Comparison of ENCODE assay signal across 33 cellular contexts in the genomic region with DNA sequence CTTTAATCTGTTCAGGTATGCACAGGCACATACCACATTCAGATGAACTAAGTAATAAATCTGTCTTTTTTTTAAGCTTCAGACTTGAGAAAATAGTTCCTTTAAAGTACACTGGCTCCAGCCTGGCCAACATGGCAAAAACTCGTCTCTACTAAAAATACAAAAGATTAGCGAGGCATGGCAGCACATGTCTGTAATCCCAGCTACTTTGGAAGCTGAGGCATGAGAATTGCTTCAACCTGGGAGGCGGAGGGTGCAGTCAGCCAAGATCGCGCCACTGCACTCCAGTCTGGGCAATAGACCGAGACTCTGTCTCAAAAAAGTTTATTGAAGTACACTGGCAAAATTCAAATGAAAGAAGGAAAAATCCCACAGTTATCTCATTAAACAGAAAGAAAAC.
"Had no signal": no experiment of that assay in that cellular context is flagged by ENCODE, and none has a peak within 500 bp of the region (broad histone marks: within the 10 kb centered on the region; RNA-seq: fewer than 3 reads in every experiment).

No MANE protein-coding gene starts in this region.

- DNase-seq: activated CD4-positive, alpha-beta T cell treated with anti-CD3 and anti-CD28 coated beads, Interleukin-2, amount 10 ng/mL, durations not matched to agents 24 days and 14 days; activated CD4-positive, alpha-beta T cell treated with anti-CD3 and anti-CD28 coated beads, Interleukin-2, amount 50 U/mL, for 4 hours; activated CD8-positive, alpha-beta T cell treated with anti-CD3 and anti-CD28 coated beads for 36 hours; activated effector memory CD4-positive, alpha-beta T cell treated with anti-CD3 and anti-CD28 coated beads, Interleukin-2, amount 50 U/mL, for 16 hours; activated naive CD4-positive, alpha-beta T cell; activated naive CD4-positive, alpha-beta T cell treated with anti-CD3 and anti-CD28 coated beads, Interleukin-2, amount 50 U/mL, for 16 hours; activated naive CD8-positive, alpha-beta T cell treated with anti-CD3 and anti-CD28 coated beads for 36 hours; activated T-cell treated with anti-CD3 and anti-CD28 coated beads, Interleukin-2, amount 50 U/mL, for 1 hour; activated T-cell treated with anti-CD3 and anti-CD28 coated beads, Interleukin-2, amount 50 U/mL, for 72 hours; amniotic stem cell; aorta; brain microvascular endothelial cell; Karpas-422; KBM-7; NCI-H1092; NCI-H1436 treated with DMSO at 0.1 percent for 48 hours; NCI-H187; NCI-H2029 treated with DMSO at 0.1 percent for 48 hours; NCI-H2171 treated with DMSO at 0.1 percent for 48 hours; NCI-H226; NCI-H446 treated with DMSO at 0.1 percent for 48 hours; NCI-H524; NCI-H69; NK-92 treated with Interleukin-12 subunit alpha and Interleukin-12 subunit beta, amount 100 ng/mL, for 24 hours; PC-3; SIG-M5; T1000 had no signal

- H3K27me3 Mint-ChIP-seq: activated CD4-positive, alpha-beta T cell treated with anti-CD3 and anti-CD28 coated beads, Interleukin-2, amount 10 ng/mL, durations not matched to agents 24 days and 14 days; activated CD8-positive, alpha-beta T cell treated with anti-CD3 and anti-CD28 coated beads for 36 hours; activated naive CD8-positive, alpha-beta T cell treated with anti-CD3 and anti-CD28 coated beads for 36 hours; activated T-helper 17 cell treated with anti-CD3 and anti-CD28 coated beads, Interleukin-2, amount 50 U/mL, for 72 hours; IgD-negative memory B cell had no signal

- ATAC-seq: activated CD8-positive, alpha-beta T cell treated with anti-CD3 and anti-CD28 coated beads for 36 hours; activated T-cell treated with anti-CD3 and anti-CD28 coated beads, Interleukin-2, amount 50 U/mL, for 72 hours; activated T-helper 17 cell treated with anti-CD3 and anti-CD28 coated beads, Interleukin-2, amount 50 U/mL, for 72 hours; PC-3; Right ventricle myocardium inferior had no signal

- H3K4me3 Mint-ChIP-seq: activated CD4-positive, alpha-beta T cell treated with anti-CD3 and anti-CD28 coated beads, Interleukin-2, amount 10 ng/mL, durations not matched to agents 24 days and 14 days; activated CD8-positive, alpha-beta T cell treated with anti-CD3 and anti-CD28 coated beads for 36 hours; activated naive CD8-positive, alpha-beta T cell treated with anti-CD3 and anti-CD28 coated beads for 36 hours; activated T-cell treated with anti-CD3 and anti-CD28 coated beads, Interleukin-2, amount 50 U/mL, for 72 hours; activated T-helper 17 cell treated with anti-CD3 and anti-CD28 coated beads, Interleukin-2, amount 50 U/mL, for 72 hours; IgD-negative memory B cell had no signal

- H3K36me3 ChIP-seq: brain microvascular endothelial cell had no signal

- H3K27ac ChIP-seq: brain microvascular endothelial cell, RWPE1 had no signal

- FAIRE-seq: RCC 7860, TTC549 had no signal

- H3K9me3 Mint-ChIP-seq: activated CD4-positive, alpha-beta T cell treated with anti-CD3 and anti-CD28 coated beads, Interleukin-2, amount 10 ng/mL, durations not matched to agents 24 days and 14 days; activated CD8-positive, alpha-beta T cell treated with anti-CD3 and anti-CD28 coated beads for 36 hours; activated naive CD8-positive, alpha-beta T cell treated with anti-CD3 and anti-CD28 coated beads for 36 hours; activated T-cell treated with anti-CD3 and anti-CD28 coated beads, Interleukin-2, amount 50 U/mL, for 72 hours; activated T-helper 17 cell treated with anti-CD3 and anti-CD28 coated beads, Interleukin-2, amount 50 U/mL, for 72 hours; IgD-negative memory B cell had no signal

- H3K4me1 Mint-ChIP-seq: activated CD4-positive, alpha-beta T cell treated with anti-CD3 and anti-CD28 coated beads, Interleukin-2, amount 10 ng/mL, durations not matched to agents 24 days and 14 days; activated naive CD8-positive, alpha-beta T cell treated with anti-CD3 and anti-CD28 coated beads for 36 hours; activated T-helper 17 cell treated with anti-CD3 and anti-CD28 coated beads, Interleukin-2, amount 50 U/mL, for 72 hours had no signal

- H3K27ac Mint-ChIP-seq: activated CD4-positive, alpha-beta T cell treated with anti-CD3 and anti-CD28 coated beads, Interleukin-2, amount 10 ng/mL, durations not matched to agents 24 days and 14 days; activated CD8-positive, alpha-beta T cell treated with anti-CD3 and anti-CD28 coated beads for 36 hours; activated naive CD8-positive, alpha-beta T cell treated with anti-CD3 and anti-CD28 coated beads for 36 hours; activated T-cell treated with anti-CD3 and anti-CD28 coated beads, Interleukin-2, amount 50 U/mL, for 72 hours; activated T-helper 17 cell treated with anti-CD3 and anti-CD28 coated beads, Interleukin-2, amount 50 U/mL, for 72 hours had no signal

- H3K27me3 ChIP-seq: brain microvascular endothelial cell had no signal
